In the genomic region with DNA sequence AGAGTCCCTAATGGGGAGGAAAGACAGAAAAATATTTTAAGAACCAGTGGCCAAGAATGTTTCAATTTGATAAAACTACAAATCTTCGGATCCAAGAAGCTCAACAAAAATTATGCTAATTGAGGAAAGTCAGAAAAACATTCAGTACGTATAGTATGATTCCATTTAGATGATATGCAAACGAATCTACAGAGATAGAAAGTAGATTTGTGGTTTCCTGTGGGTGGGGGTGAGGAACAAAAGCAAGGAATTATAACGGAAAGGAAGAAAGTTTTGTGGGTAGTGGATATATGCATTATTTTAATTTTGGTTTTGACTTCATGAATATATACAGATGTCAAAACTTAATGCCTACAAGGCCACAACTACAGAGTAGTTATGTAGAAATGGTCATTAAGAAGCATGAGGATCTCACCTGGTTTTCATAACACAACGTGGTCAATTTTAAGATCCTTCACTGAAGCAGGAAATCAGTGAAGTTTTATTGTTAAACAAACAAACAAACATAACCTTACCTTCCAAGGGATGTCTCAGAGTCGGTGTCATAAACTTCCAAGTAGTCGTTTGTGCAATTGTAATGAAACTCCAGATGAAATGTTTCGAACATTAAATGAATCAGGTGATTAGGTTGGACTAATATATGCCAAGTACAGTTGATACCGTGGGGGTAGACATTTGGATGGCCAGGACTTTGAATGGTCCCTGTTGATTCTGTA, we compare ENCODE assay signal across 23 cellular contexts.
DNase-seq lines count a peak whose midpoint lies in the region; ATAC-seq, FAIRE-seq and TF ChIP-seq lines count a peak whose summit lies in the region.
"Had no signal": no experiment of that assay in that cellular context is flagged by ENCODE, and none has a peak within 500 bp of the region (broad histone marks: within the 10 kb centered on the region; RNA-seq: fewer than 3 reads in every experiment).

No MANE protein-coding gene starts in this region.

- H3K4me2 ChIP-seq in smooth muscle cell (peak overlapping the region; percentile 49), HepG2 (ENCODE audit: low read depth, low read length) (no peak overlapping the region)
- H3K4me2 ChIP-seq: neural progenitor cell had no signal

- POLR2A ChIA-PET in HepG2 (lab: Yijun Ruan, JAX), result no interaction called here

- TF ChIP-seq RAD21 in HepG2 (CRISPR knock-in tag; IDR thresholded peaks at IDR 0.05), result no peak

- H3K9me3 ChIP-seq in smooth muscle cell (replicated peaks; ENCODE audit: low read depth) (no peaks in the 10 kb centered on the region), HepG2 (ENCODE audit: low read length) (no peaks in the 10 kb centered on the region), transverse colon (no peaks in the 10 kb centered on the region)
- H3K9me3 ChIP-seq: Caco-2, esophagus muscularis mucosa, uterus had no signal

- H3F3A ChIP-seq in smooth muscle cell (ENCODE audit: low read depth), result peaks cover 12% of the 10 kb centered on the region

- H3K27ac Mint-ChIP-seq in activated T-cell treated with anti-CD3 and anti-CD28 coated beads, Interleukin-2, amount 50 U/mL, for 24 hours, result peak overlapping the region; percentile 0
- H3K27ac Mint-ChIP-seq in central memory CD8-positive, alpha-beta T cell (ENCODE audit: low read depth), result peak overlapping the region; percentile 27
- H3K27ac Mint-ChIP-seq: neural progenitor cell had no signal

- in situ Hi-C loops in HepG2 (cut with HindIII; ENCODE audit: extremely low pct_ligation_motif_present, low pct_unique_long_range_greater_than_20kb), result no loop called here
- in situ Hi-C loops in transverse colon (cut with MboI; ENCODE audit: low pct_ligation_motif_present in 1 of 4, low pct_unique_long_range_greater_than_20kb in 1 of 4, low sequenced_read_pairs in 3 of 4), result no loop called here

- BruUV-seq in HepG2 (replicated peaks; lab: Mats Ljungman, UMichigan), result no TSS peak

- H3K9me3 Mint-ChIP-seq in activated T-cell treated with anti-CD3 and anti-CD28 coated beads, Interleukin-2, amount 50 U/mL, for 24 hours, result peaks cover 4% of the 10 kb centered on the region
- H3K9me3 Mint-ChIP-seq in central memory CD8-positive, alpha-beta T cell, result no peaks in the 10 kb centered on the region

- H3K4me3 ChIP-seq in smooth muscle cell (no peak overlapping the region), HepG2 (replicated peaks in 1 of 3; ENCODE audit: insufficient read depth in 1 of 3, low read depth in 2 of 3, low read length in 3 of 3) (no peak overlapping the region), transverse colon (no peak overlapping the region)
- H3K4me3 ChIP-seq: esophagus muscularis mucosa, neural progenitor cell, uterus had no signal

- TF ChIP-seq CTCF in smooth muscle cell (IDR thresholded peaks at IDR 0.05; ENCODE audit: borderline replicate concordance, insufficient read depth, poor library complexity, severe bottlenecking), result no peak
- TF ChIP-seq CTCF in HepG2 (CRISPR knock-in tag; IDR thresholded peaks at IDR 0.05), result no peak
- no peak for TF ChIP-seq CTCF in transverse colon (IDR thresholded peaks at IDR 0.05)

- H3K4me3 Mint-ChIP-seq in activated T-cell treated with anti-CD3 and anti-CD28 coated beads, Interleukin-2, amount 50 U/mL, for 24 hours, result no peak overlapping the region
- no peak overlapping the region for H3K4me3 Mint-ChIP-seq in central memory CD8-positive, alpha-beta T cell
- H3K4me3 Mint-ChIP-seq: neural progenitor cell had no signal

- no peak for TF ChIP-seq POLR2A in HepG2 (IDR thresholded peaks at IDR 0.05; ENCODE audit: insufficient read depth in 1 of 2, low read depth in 2 of 2, low read length in 2 of 2)
- TF ChIP-seq POLR2A in transverse colon (IDR thresholded peaks at IDR 0.05), result no peak

- FAIRE-seq in HepG2 (lab: Jason Lieb, UNC), result no peak
- FAIRE-seq: G401.6, GM12892, islet of Langerhans had no signal

- H2AFZ ChIP-seq in smooth muscle cell (ENCODE audit: low read depth) (peak overlapping the region; percentile 43), HepG2 (ENCODE audit: low read length) (no peak overlapping the region)
- H2AFZ ChIP-seq: neural progenitor cell had no signal

- H3K4me1 ChIP-seq in smooth muscle cell (ENCODE audit: low read depth) (peaks cover 14% of the 10 kb centered on the region), HepG2 (ENCODE audit: insufficient read depth, low read length) (no peaks in the 10 kb centered on the region), transverse colon (peaks cover 0 to 2% (median 0%) of the 10 kb centered on the region in 4 donors)
- H3K4me1 ChIP-seq: neural progenitor cell, uterus had no signal

- peak overlapping the region; percentile 75 for H3K27ac ChIP-seq in smooth muscle cell (ENCODE audit: low read depth)
- no peak overlapping the region for H3K27ac ChIP-seq in HepG2 (ENCODE audit: extremely low read length, insufficient read depth, low read length)
- H3K27ac ChIP-seq in transverse colon, result no peak overlapping the region
- H3K27ac ChIP-seq: esophagus muscularis mucosa, neural progenitor cell, uterus had no signal

- ATAC-seq in central memory CD8-positive, alpha-beta T cell (replicated peaks; ENCODE audit: extremely low read depth, poor library complexity, severe bottlenecking), result no peak
- no peak for ATAC-seq in HepG2

- CTCF ChIA-PET in HepG2 (lab: Yijun Ruan, JAX; ENCODE audit: low intra/inter-chr PET ratio, low total read pairs), result no interaction called here

- H3K9ac ChIP-seq in smooth muscle cell (ENCODE audit: low read depth) (peak overlapping the region; percentile 37), HepG2 (ENCODE audit: insufficient read depth, low read depth, low read length) (no peak overlapping the region)
- H3K9ac ChIP-seq: neural progenitor cell had no signal

- no peaks in the 10 kb centered on the region for H3K27me3 Mint-ChIP-seq in activated T-cell treated with anti-CD3 and anti-CD28 coated beads, Interleukin-2, amount 50 U/mL, for 24 hours
- no peaks in the 10 kb centered on the region for H3K27me3 Mint-ChIP-seq in central memory CD8-positive, alpha-beta T cell

- no peaks in the 10 kb centered on the region for H3K27me3 ChIP-seq in smooth muscle cell (ENCODE audit: low read depth)
- H3K27me3 ChIP-seq in HepG2 (ENCODE audit: control insufficient read depth in 1 of 2, insufficient read depth in 2 of 2, low read length in 2 of 2), result no peaks in the 10 kb centered on the region
- H3K27me3 ChIP-seq in transverse colon, result no peaks in the 10 kb centered on the region
- H3K27me3 ChIP-seq: esophagus muscularis mucosa, neural progenitor cell, uterus had no signal

- no peaks in the 10 kb centered on the region for H3K36me3 ChIP-seq in smooth muscle cell (ENCODE audit: low read depth)
- H3K36me3 ChIP-seq in HepG2 (replicated peaks in 1 of 2; ENCODE audit: control insufficient read depth in 1 of 2, insufficient read depth in 2 of 2, low read length in 2 of 2), result no peaks in the 10 kb centered on the region
- H3K36me3 ChIP-seq in transverse colon, result no peaks in the 10 kb centered on the region
- H3K36me3 ChIP-seq: esophagus muscularis mucosa, neural progenitor cell, uterus had no signal

- H4K20me1 ChIP-seq in smooth muscle cell (ENCODE audit: low read depth), result no peaks in the 10 kb centered on the region
- H4K20me1 ChIP-seq in HepG2 (ENCODE audit: insufficient read depth, low read length), result no peaks in the 10 kb centered on the region

- 57% methylated on average over 9 of the region's 9 CpGs for WGBS in smooth muscle cell (ENCODE audit: low lambda C conversion rate)
- WGBS in HepG2 (ENCODE audit: low lambda C conversion rate), result 42% methylated on average over 9 of the region's 9 CpGs
- 49 to 56% methylated on average over 7 to 9 of the region's 9 CpGs for WGBS in transverse colon (ENCODE audit: low coverage in 1 of 2), 2 donors

- no peaks in the 10 kb centered on the region for H3K79me2 ChIP-seq in smooth muscle cell (ENCODE audit: low read depth)
- no peaks in the 10 kb centered on the region for H3K79me2 ChIP-seq in HepG2 (ENCODE audit: insufficient read depth, low read length)

- intact Hi-C loops in HepG2 (cut with micrococcal nuclease; ENCODE audit: unreplicated experiment), result no loop called here
- intact Hi-C loops in transverse colon (cut with DNase I; ENCODE audit: low total_unique reads), result no loop called here

- no peak for TF ChIP-seq EP300 in HepG2 (IDR thresholded peaks at IDR 0.05; ENCODE audit: low read depth in 2 of 2, low read length in 2 of 2)
- TF ChIP-seq EP300 in HepG2 (CRISPR knock-in tag; IDR thresholded peaks at IDR 0.05; ENCODE audit: borderline replicate concordance), result no peak
- no peak for TF ChIP-seq EP300 in transverse colon (IDR thresholded peaks at IDR 0.05; ENCODE audit: low read depth)

- peaks cover 34% of the 10 kb centered on the region for H3K4me1 Mint-ChIP-seq in activated T-cell treated with anti-CD3 and anti-CD28 coated beads, Interleukin-2, amount 50 U/mL, for 24 hours (ENCODE audit: low read depth)
- H3K4me1 Mint-ChIP-seq in central memory CD8-positive, alpha-beta T cell, result peaks cover 22% of the 10 kb centered on the region

- H3K36me3 Mint-ChIP-seq in activated T-cell treated with anti-CD3 and anti-CD28 coated beads, Interleukin-2, amount 50 U/mL, for 24 hours (ENCODE audit: low read depth), result peaks cover 14% of the 10 kb centered on the region
- peaks cover 7% of the 10 kb centered on the region for H3K36me3 Mint-ChIP-seq in central memory CD8-positive, alpha-beta T cell (ENCODE audit: insufficient read depth)
- H3K36me3 Mint-ChIP-seq: neural progenitor cell had no signal

- DNase-seq in activated T-cell treated with anti-CD3 and anti-CD28 coated beads, Interleukin-2, amount 50 U/mL, for 24 hours, result no peak
- DNase-seq in activated T-cell treated with anti-CD3 and anti-CD28 coated beads for 4 hours (no peak), MV-4-11 (lab: John Stamatoyannopoulos, UW) (peak; percentile 1), smooth muscle cell (lab: John Stamatoyannopoulos, UW; ENCODE audit: unreplicated experiment) (no peak), HepG2 (ENCODE audit: low spot score) (no peak), transverse colon (no peak), NCI-H1048 (lab: John Stamatoyannopoulos, UW) (no peak)
- DNase-seq in central memory CD8-positive, alpha-beta T cell (ENCODE audit: low spot score in 2 of 2), result no peak
- DNase-seq: anterior cingulate cortex; Caco-2; cortex of kidney; GOT3; mammary epithelial cell; NCI-H187 treated with DMSO at 0.1 percent for 48 hours; NCI-H510A; SHP77 treated with DMSO at 0.1 percent for 48 hours; stimulated activated CD4-positive, alpha-beta T cell treated with anti-CD3 and anti-CD28 coated beads, Interleukin-15, amount 100 ng/mL, for 24 hours; uterus had no signal

TF ChIP-seq in HepG2, 621 proteins besides CTCF, POLR2A, EP300 and RAD21 (continues in another document):
- TF ChIP-seq ZNF235 (CRISPR knock-in tag; IDR thresholded peaks at IDR 0.05; ENCODE audit: borderline replicate concordance), result no peak
